1 cellular context compared by ENCODE assay signal in the genomic region with DNA sequence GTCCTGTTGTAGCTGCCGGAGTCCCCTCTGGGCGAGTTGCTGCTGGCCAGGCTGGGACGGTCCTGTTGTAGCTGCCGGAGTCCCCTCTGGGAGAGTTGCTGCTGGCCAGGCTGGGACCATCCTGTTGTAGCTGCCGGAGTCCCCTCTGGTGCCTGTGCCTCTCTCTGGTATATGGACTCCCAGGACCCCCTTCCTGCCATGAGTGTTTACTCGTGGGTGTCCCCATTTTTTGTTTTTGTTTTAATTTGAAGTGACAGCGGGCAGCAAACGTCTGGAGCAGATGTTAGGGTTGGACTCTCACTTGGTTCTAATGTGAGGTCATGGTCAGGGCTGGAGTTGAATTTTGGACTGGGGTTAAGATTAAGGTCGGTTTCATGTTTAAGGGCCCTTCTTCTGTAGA.
TF ChIP-seq lines count a peak whose summit lies in the region.

No MANE protein-coding gene starts in this region.

TF ChIP-seq in HepG2, 621 proteins besides CTCF, POLR2A, EP300 and RAD21:
- TF ChIP-seq, protein P1, sequence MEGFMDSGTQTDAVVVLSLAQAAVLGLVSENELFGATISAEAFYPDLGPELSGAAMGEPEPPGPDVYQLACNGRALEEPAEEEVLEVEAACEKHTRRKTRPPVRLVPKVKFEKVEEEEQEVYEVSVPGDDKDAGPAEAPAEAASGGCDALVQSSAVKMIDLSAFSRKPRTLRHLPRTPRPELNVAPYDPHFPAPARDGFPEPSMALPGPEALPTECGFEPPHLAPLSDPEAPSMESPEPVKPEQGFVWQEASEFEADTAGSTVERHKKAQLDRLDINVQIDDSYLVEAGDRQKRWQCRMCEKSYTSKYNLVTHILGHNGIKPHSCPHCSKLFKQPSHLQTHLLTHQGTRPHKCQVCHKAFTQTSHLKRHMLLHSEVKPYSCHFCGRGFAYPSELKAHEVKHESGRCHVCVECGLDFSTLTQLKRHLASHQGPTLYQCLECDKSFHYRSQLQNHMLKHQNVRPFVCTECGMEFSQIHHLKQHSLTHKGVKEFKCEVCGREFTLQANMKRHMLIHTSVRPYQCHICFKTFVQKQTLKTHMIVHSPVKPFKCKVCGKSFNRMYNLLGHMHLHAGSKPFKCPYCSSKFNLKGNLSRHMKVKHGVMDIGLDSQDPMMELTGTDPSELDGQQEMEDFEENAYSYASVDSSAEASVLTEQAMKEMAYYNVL (CRISPR knock-in tag; IDR thresholded peaks at IDR 0.05; ENCODE audit: borderline replicate concordance) = no peak
- TF ChIP-seq ZNF597 (CRISPR knock-in tag; IDR thresholded peaks at IDR 0.05) (no peak), HMGA1 (CRISPR knock-in tag; conservative IDR thresholded peaks at IDR 0.05) (no peak), ARNTL (CRISPR knock-in tag; IDR thresholded peaks at IDR 0.05) (no peak), SP2 (CRISPR knock-in tag; IDR thresholded peaks at IDR 0.05) (no peak), ZNF839 (CRISPR knock-in tag; IDR thresholded peaks at IDR 0.05; ENCODE audit: borderline replicate concordance) (no peak), SRSF4 (IDR thresholded peaks at IDR 0.05; ENCODE audit: low read depth, low read length, poor library complexity, severe bottlenecking) (no peak), ZNF10 (CRISPR knock-in tag; IDR thresholded peaks at IDR 0.05; ENCODE audit: borderline replicate concordance, low read depth) (no peak), KMT2A (CRISPR knock-in tag; IDR thresholded peaks at IDR 0.05) (no peak), ZNF549 (CRISPR knock-in tag; IDR thresholded peaks at IDR 0.05) (no peak), RARA (CRISPR knock-in tag; IDR thresholded peaks at IDR 0.05) (no peak), AKAP8 (CRISPR knock-in tag; IDR thresholded peaks at IDR 0.05) (no peak), ZNF282 (IDR thresholded peaks at IDR 0.05; ENCODE audit: partially characterized antibody) (no peak), TFDP1 (CRISPR knock-in tag; IDR thresholded peaks at IDR 0.05; ENCODE audit: borderline replicate concordance) (no peak), HMGXB3 (CRISPR knock-in tag; IDR thresholded peaks at IDR 0.05; ENCODE audit: borderline replicate concordance) (no peak), KAT2B (IDR thresholded peaks at IDR 0.05; ENCODE audit: borderline replicate concordance, low read depth, low read length) (no peak)
- TF ChIP-seq, protein P2, sequence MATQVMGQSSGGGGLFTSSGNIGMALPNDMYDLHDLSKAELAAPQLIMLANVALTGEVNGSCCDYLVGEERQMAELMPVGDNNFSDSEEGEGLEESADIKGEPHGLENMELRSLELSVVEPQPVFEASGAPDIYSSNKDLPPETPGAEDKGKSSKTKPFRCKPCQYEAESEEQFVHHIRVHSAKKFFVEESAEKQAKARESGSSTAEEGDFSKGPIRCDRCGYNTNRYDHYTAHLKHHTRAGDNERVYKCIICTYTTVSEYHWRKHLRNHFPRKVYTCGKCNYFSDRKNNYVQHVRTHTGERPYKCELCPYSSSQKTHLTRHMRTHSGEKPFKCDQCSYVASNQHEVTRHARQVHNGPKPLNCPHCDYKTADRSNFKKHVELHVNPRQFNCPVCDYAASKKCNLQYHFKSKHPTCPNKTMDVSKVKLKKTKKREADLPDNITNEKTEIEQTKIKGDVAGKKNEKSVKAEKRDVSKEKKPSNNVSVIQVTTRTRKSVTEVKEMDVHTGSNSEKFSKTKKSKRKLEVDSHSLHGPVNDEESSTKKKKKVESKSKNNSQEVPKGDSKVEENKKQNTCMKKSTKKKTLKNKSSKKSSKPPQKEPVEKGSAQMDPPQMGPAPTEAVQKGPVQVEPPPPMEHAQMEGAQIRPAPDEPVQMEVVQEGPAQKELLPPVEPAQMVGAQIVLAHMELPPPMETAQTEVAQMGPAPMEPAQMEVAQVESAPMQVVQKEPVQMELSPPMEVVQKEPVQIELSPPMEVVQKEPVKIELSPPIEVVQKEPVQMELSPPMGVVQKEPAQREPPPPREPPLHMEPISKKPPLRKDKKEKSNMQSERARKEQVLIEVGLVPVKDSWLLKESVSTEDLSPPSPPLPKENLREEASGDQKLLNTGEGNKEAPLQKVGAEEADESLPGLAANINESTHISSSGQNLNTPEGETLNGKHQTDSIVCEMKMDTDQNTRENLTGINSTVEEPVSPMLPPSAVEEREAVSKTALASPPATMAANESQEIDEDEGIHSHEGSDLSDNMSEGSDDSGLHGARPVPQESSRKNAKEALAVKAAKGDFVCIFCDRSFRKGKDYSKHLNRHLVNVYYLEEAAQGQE (IDR thresholded peaks at IDR 0.05; ENCODE audit: borderline replicate concordance in 1 of 2, low read depth in 1 of 2, low read length in 2 of 2) = no peak
- TF ChIP-seq, protein P3, sequence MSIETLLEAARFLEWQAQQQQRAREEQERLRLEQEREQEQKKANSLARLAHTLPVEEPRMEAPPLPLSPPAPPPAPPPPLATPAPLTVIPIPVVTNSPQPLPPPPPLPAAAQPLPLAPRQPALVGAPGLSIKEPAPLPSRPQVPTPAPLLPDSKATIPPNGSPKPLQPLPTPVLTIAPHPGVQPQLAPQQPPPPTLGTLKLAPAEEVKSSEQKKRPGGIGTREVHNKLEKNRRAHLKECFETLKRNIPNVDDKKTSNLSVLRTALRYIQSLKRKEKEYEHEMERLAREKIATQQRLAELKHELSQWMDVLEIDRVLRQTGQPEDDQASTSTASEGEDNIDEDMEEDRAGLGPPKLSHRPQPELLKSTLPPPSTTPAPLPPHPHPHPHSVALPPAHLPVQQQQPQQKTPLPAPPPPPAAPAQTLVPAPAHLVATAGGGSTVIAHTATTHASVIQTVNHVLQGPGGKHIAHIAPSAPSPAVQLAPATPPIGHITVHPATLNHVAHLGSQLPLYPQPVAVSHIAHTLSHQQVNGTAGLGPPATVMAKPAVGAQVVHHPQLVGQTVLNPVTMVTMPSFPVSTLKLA (IDR thresholded peaks at IDR 0.05) = no peak
